In the genomic region with DNA sequence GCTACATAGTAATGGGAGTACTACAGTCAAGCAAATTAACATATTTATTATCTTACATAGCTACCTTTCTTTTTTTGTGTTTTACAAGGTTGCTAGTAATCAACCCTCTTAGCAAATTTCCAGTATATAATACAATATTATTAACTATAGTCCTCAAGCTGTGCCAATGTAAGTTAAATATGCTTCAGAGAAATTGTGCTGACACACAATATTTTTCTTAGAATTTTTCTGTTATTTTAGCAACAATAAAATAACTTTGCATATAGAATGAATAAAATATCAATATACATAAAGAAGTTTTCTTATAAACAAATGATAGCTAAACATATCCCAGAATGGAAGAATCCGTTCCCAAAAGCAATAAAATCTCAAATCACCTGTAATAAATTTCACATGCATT, we compare ENCODE assay signal across 8 cellular contexts.
"Had no signal": no experiment of that assay in that cellular context is flagged by ENCODE, and none has a peak within 500 bp of the region (broad histone marks: within the 10 kb centered on the region; RNA-seq: fewer than 3 reads in every experiment).

No MANE protein-coding gene starts in this region.

- H3K36me3 Mint-ChIP-seq: IgD-negative memory B cell had no signal

- FAIRE-seq: H1, H54 had no signal

- ATAC-seq: GM23338 had no signal

- H3K4me2 ChIP-seq: GM23338 had no signal

- H3K9me3 Mint-ChIP-seq: GM23338, H9 had no signal

- H3K4me1 Mint-ChIP-seq: GM23338, H9, IgD-negative memory B cell had no signal

- DNase-seq: H9, HCEC 1CT, KG1 had no signal

- H3K27ac Mint-ChIP-seq: GM23338, H9, IgD-negative memory B cell had no signal

- H3K4me3 Mint-ChIP-seq: GM23338, H9, IgD-negative memory B cell had no signal

- H3K27me3 Mint-ChIP-seq: IgD-negative memory B cell had no signal

- H3K4me3 ChIP-seq: GM23338 had no signal

- H2AFZ ChIP-seq: GM23338 had no signal

- H3K27ac ChIP-seq: HL-60 had no signal
